Comparison of ENCODE assay signal across 9 cellular contexts in genomic region chr17:79997004-79997673, GRCh38. TPM values are rescaled to one million over a fixed set of nuclear protein-coding genes. Genes with fewer than 3 reads are reported as not detected.
A peak's percentile ranks its signal among the peaks of the same experiment; 100 is the strongest.
DNase-seq lines count a peak whose midpoint lies in the region; ATAC-seq and TF ChIP-seq lines count a peak whose summit lies in the region.
"Had no signal": no experiment of that assay in that cellular context is flagged by ENCODE, and none has a peak within 500 bp of the region (broad histone marks: within the 10 kb centered on the region; RNA-seq: fewer than 3 reads in every experiment).

No MANE protein-coding gene starts in this region.

- H3K36me3 ChIP-seq in gastrocnemius medialis, result no peaks in the 10 kb centered on the region

- TF ChIP-seq CTCF in WTC11 (IDR thresholded peaks at IDR 0.05) (no peak), gastrocnemius medialis (IDR thresholded peaks at IDR 0.05 in 4 of 5, conservative IDR thresholded peaks at IDR 0.05 in 1 of 5) (no peak)

- peaks cover 3 to 12% (median 12%) of the 10 kb centered on the region in 3 donors for H3K27me3 ChIP-seq in gastrocnemius medialis

- H3K4me3 Mint-ChIP-seq in WTC11, result no peak overlapping the region

- intact Hi-C loops in gastrocnemius medialis (cut with DNase I; ENCODE audit: low total_unique reads), result no loop called here

- peaks cover 0 to 5% of the 10 kb centered on the region in 2 donors for H3K4me1 ChIP-seq in gastrocnemius medialis

- H3K9me3 ChIP-seq in gastrocnemius medialis, result no peaks in the 10 kb centered on the region

- peak; percentile 65 for ATAC-seq in GM18909 (IDR thresholded peaks at IDR 0.05; ENCODE audit: poor library complexity, unreplicated experiment)
- ATAC-seq in WTC11, result no peak; the same call in 1 of the 2 replicates
- no peak for ATAC-seq in gastrocnemius medialis
- no peak for ATAC-seq in GM18520 (IDR thresholded peaks at IDR 0.05; ENCODE audit: unreplicated experiment)
- ATAC-seq in HG03045 (IDR thresholded peaks at IDR 0.05; ENCODE audit: unreplicated experiment), result no peak
- ATAC-seq: Panc1 had no signal

- TF ChIP-seq POLR2A in gastrocnemius medialis (IDR thresholded peaks at IDR 0.05), result no peak

- no peaks in the 10 kb centered on the region for H3K27me3 Mint-ChIP-seq in WTC11 (ENCODE audit: low read depth)

- POLR2A ChIA-PET in WTC11 (lab: Charles Lee), result no interaction called here

- in situ Hi-C loops in gastrocnemius medialis (cut with MboI; ENCODE audit: low sequenced_read_pairs in 4 of 4), result no loop called here

- WGBS in adipose tissue, 3 donors, result 44 to 75% (median 46%) methylated on average over 15 of the region's 15 CpGs

- CTCF ChIA-PET in WTC11 (lab: Charles Lee), result interaction anchor here (0.6 to 4.2 kb wide), 4 partner anchors 10 to 607 kb away, joined by 3 to 21 read pairs (median 3); no protein-coding TSS in a partner anchor

- H3K36me3 Mint-ChIP-seq in WTC11, result peaks cover 18% of the 10 kb centered on the region

- H3K27ac Mint-ChIP-seq in WTC11, result peak overlapping the region; percentile 15; the same call in 1 of the 2 replicates

- H3K27ac ChIP-seq in adipose tissue (ENCODE audit: low read depth, low read length), result peak overlapping the region; percentile 41
- no peak overlapping the region for H3K27ac ChIP-seq in gastrocnemius medialis

- peaks cover 30% of the 10 kb centered on the region for H3K4me1 Mint-ChIP-seq in WTC11

- no peak for DNase-seq in WTC11 (ENCODE audit: low spot score)
- DNase-seq in stimulated activated CD4-positive, alpha-beta T cell treated with anti-CD3 and anti-CD28 coated beads, TNF-alpha, amount 100 ng/mL, for 1 hour (ENCODE audit: low read depth in 3 of 3, low spot score in 1 of 3), result peak; percentile 26 to 66 (median 37)
- no peak for DNase-seq in hippocampal formation (lab: John Stamatoyannopoulos, UW)
- no peak for DNase-seq in gastrocnemius medialis

- H3K9me3 Mint-ChIP-seq in WTC11, result peaks cover 6% of the 10 kb centered on the region; the same call in 1 of the 2 replicates

- H3K4me3 ChIP-seq in gastrocnemius medialis, result no peak overlapping the region

TF ChIP-seq in WTC11, 78 proteins besides CTCF, POLR2A, EP300 and RAD21:
- no peak for TF ChIP-seq GRHL2 (CRISPR knock-in tag; IDR thresholded peaks at IDR 0.05; ENCODE audit: insufficient replicate concordance, severe bottlenecking)
- no peak for TF ChIP-seq TEAD4 (CRISPR knock-in tag; IDR thresholded peaks at IDR 0.05)
- TF ChIP-seq STAT6 (CRISPR knock-in tag; conservative IDR thresholded peaks at IDR 0.05; ENCODE audit: low read depth), result no peak

RNA-seq across cellular contexts. Expression of gene TBC1D16, which starts 38.5 kb away (rescaled TPM):
- total RNA-seq in WTC11 (2021), result 89.8 to 96.1 TPM (median 90.4 TPM) in 3 replicates
- 10 to 100 TPM; 12.2 to 42.0 (median 37.9) TPM for polyA plus RNA-seq in adipose tissue
- total RNA-seq in gastrocnemius medialis, result 1 to 10 TPM; 5.8 to 8.1 (median 7.0) TPM

RNA-seq across cellular contexts. Expression of gene CCDC40, which starts 39.3 kb away (rescaled TPM):
- 15.1 to 16.3 TPM (median 15.2 TPM) in 3 replicates for total RNA-seq in WTC11 (2021)
- polyA plus RNA-seq in adipose tissue, result 1 to 10 TPM; 1.4 to 2.9 (median 2.1) TPM
- 1 to 10 TPM in 2 of 4 donors, under 1 TPM in 2; 0.18 to 2.1 (median 1.1) TPM for total RNA-seq in gastrocnemius medialis

Comparison
In these comparisons a context has a peak if more than half of its experiments do, and no peak if none do; other contexts are left out.
1. DNase-seq: peak in stimulated activated CD4-positive, alpha-beta T cell treated with anti-CD3 and anti-CD28 coated beads, TNF-alpha, amount 100 ng/mL, for 1 hour (3 of 3); none in WTC11 (single experiment), hippocampal formation (0 of 2) and gastrocnemius medialis (0 of 2).